26 cellular contexts compared by ENCODE assay signal in genomic region chr19:7072541-7072940, GRCh38. TPM values are rescaled to one million over a fixed set of nuclear protein-coding genes. Genes with fewer than 3 reads are reported as not detected.
DNase-seq lines count a peak whose midpoint lies in the region; ATAC-seq, FAIRE-seq and TF ChIP-seq lines count a peak whose summit lies in the region.
"Had no signal": no experiment of that assay in that cellular context is flagged by ENCODE, and none has a peak within 500 bp of the region (broad histone marks: within the 10 kb centered on the region; RNA-seq: fewer than 3 reads in every experiment).

No MANE protein-coding gene starts in this region.

- no peaks in the 10 kb centered on the region for H3F3A ChIP-seq in GM23338 (replicated peaks; ENCODE audit: low read depth)

- ATAC-seq in activated CD4-positive, alpha-beta T cell treated with anti-CD3 and anti-CD28 coated beads for 36 hours, result no peak
- ATAC-seq in GM23338 (no peak), HG03442 (IDR thresholded peaks at IDR 0.05; ENCODE audit: unreplicated experiment) (no peak), GM18520 (IDR thresholded peaks at IDR 0.05; ENCODE audit: unreplicated experiment) (no peak)
- no peak for ATAC-seq in naive thymus-derived CD8-positive, alpha-beta T cell
- ATAC-seq: body of pancreas had no signal

- H3K9me3 Mint-ChIP-seq in activated CD4-positive, alpha-beta T cell treated with anti-CD3 and anti-CD28 coated beads for 36 hours (ENCODE audit: low read depth), result peaks cover 11% of the 10 kb centered on the region
- peaks cover 45% of the 10 kb centered on the region for H3K9me3 Mint-ChIP-seq in GM23338
- peaks cover 14% of the 10 kb centered on the region for H3K9me3 Mint-ChIP-seq in astrocyte (ENCODE audit: unreplicated experiment)
- peaks cover 0 to 28% (median 3%) of the 10 kb centered on the region in 9 donors for H3K9me3 Mint-ChIP-seq in naive thymus-derived CD8-positive, alpha-beta T cell

- peaks cover 17% of the 10 kb centered on the region for H3K4me1 Mint-ChIP-seq in activated CD4-positive, alpha-beta T cell treated with anti-CD3 and anti-CD28 coated beads for 36 hours
- H3K4me1 Mint-ChIP-seq in GM23338, result no peaks in the 10 kb centered on the region; the same call in 2 of the 3 replicates
- peaks cover 5% of the 10 kb centered on the region for H3K4me1 Mint-ChIP-seq in astrocyte (ENCODE audit: low read depth, unreplicated experiment)
- peaks cover 13 to 31% (median 23%) of the 10 kb centered on the region in 4 donors for H3K4me1 Mint-ChIP-seq in naive thymus-derived CD8-positive, alpha-beta T cell

- H3K27me3 ChIP-seq in GM23338 (ENCODE audit: insufficient read depth) (no peaks in the 10 kb centered on the region), astrocyte (ENCODE audit: insufficient read depth, low read length) (no peaks in the 10 kb centered on the region)
- H3K27me3 ChIP-seq: BLaER1, body of pancreas, hepatocyte had no signal

- H3K4me3 ChIP-seq in GM23338 (no peak overlapping the region), astrocyte (ENCODE audit: insufficient read depth, low read depth, low read length) (no peak overlapping the region)
- H3K4me3 ChIP-seq: BLaER1, body of pancreas, coronary artery, hepatocyte, lung, skin epidermis had no signal

- H3K4me1 ChIP-seq in GM23338 (ENCODE audit: insufficient read depth) (no peaks in the 10 kb centered on the region), astrocyte (ENCODE audit: insufficient read depth, low read length) (peaks cover 5% of the 10 kb centered on the region)

- intact Hi-C loops in activated CD4-positive, alpha-beta T cell treated with anti-CD3 and anti-CD28 coated beads for 36 hours (cut with DNase I, micrococcal nuclease), result no loop called here

- peaks cover 65% of the 10 kb centered on the region for H3K36me3 Mint-ChIP-seq in activated CD4-positive, alpha-beta T cell treated with anti-CD3 and anti-CD28 coated beads for 36 hours (ENCODE audit: low read depth)
- H3K36me3 Mint-ChIP-seq in GM23338 (ENCODE audit: low read depth), result peaks cover 72% of the 10 kb centered on the region
- peaks cover 41% of the 10 kb centered on the region for H3K36me3 Mint-ChIP-seq in astrocyte (ENCODE audit: low read depth, unreplicated experiment)
- H3K36me3 Mint-ChIP-seq in naive thymus-derived CD8-positive, alpha-beta T cell, result peaks cover 8 to 69% (median 43%) of the 10 kb centered on the region in 3 donors

- no peaks in the 10 kb centered on the region for H3K27me3 Mint-ChIP-seq in activated CD4-positive, alpha-beta T cell treated with anti-CD3 and anti-CD28 coated beads for 36 hours
- H3K27me3 Mint-ChIP-seq in GM23338 (ENCODE audit: insufficient read depth, low read depth, poor library complexity) (peaks cover 12% of the 10 kb centered on the region), astrocyte (ENCODE audit: low read depth, unreplicated experiment) (no peaks in the 10 kb centered on the region)
- no peaks in the 10 kb centered on the region for H3K27me3 Mint-ChIP-seq in naive thymus-derived CD8-positive, alpha-beta T cell

- H3K79me2 ChIP-seq in GM23338 (replicated peaks; ENCODE audit: insufficient read depth) (peaks cover 12% of the 10 kb centered on the region; the same call in 1 of the 2 replicates), astrocyte (ENCODE audit: insufficient read depth, low read length) (peaks cover 20% of the 10 kb centered on the region)

- H3K9me2 ChIP-seq in GM23338 (ENCODE audit: insufficient read depth), result no peaks in the 10 kb centered on the region

- H3K36me3 ChIP-seq in GM23338 (ENCODE audit: insufficient read depth) (peaks cover 22% of the 10 kb centered on the region), astrocyte (ENCODE audit: insufficient read depth, low read length) (peaks cover 29% of the 10 kb centered on the region)

- peak overlapping the region; percentile 6 for H3K4me3 Mint-ChIP-seq in activated CD4-positive, alpha-beta T cell treated with anti-CD3 and anti-CD28 coated beads for 36 hours
- H3K4me3 Mint-ChIP-seq in GM23338 (peak overlapping the region; percentile 43; the same call in 1 of the 3 replicates), astrocyte (ENCODE audit: unreplicated experiment) (peak overlapping the region; percentile 36)
- H3K4me3 Mint-ChIP-seq in naive thymus-derived CD8-positive, alpha-beta T cell, result peak overlapping the region; percentile 17 to 72 (median 54)

- TF ChIP-seq CTCF in GM23338 (conservative IDR thresholded peaks at IDR 0.05; ENCODE audit: low read depth in 2 of 2) (no peak), astrocyte (IDR thresholded peaks at IDR 0.05; ENCODE audit: insufficient read depth, low read depth, low read length) (no peak)

- CTCF ChIA-PET in activated CD4-positive, alpha-beta T cell treated with anti-CD3 and anti-CD28 coated beads for 36 hours (lab: Charles Lee), result no interaction called here

- H4K20me1 ChIP-seq in GM23338 (replicated peaks; ENCODE audit: insufficient read depth) (no peaks in the 10 kb centered on the region), astrocyte (ENCODE audit: insufficient read depth, low read length) (peaks cover 4% of the 10 kb centered on the region)

- H3K27ac ChIP-seq in GM23338 (ENCODE audit: low read depth) (no peak overlapping the region), astrocyte (ENCODE audit: low read depth, low read length) (no peak overlapping the region)
- H3K27ac ChIP-seq: BLaER1, body of pancreas, coronary artery, hepatocyte, skin epidermis had no signal

- no peak for FAIRE-seq in astrocyte (lab: Jason Lieb, UNC)
- FAIRE-seq: A204.1, endothelial cell of umbilical vein, GM19239, H1, keratinocyte had no signal

- H3K9ac ChIP-seq in astrocyte (ENCODE audit: low read length), result no peak overlapping the region
- H3K9ac ChIP-seq: BLaER1 had no signal

- H2AFZ ChIP-seq in GM23338 (no peak overlapping the region), astrocyte (ENCODE audit: low read depth, low read length) (no peak overlapping the region)
- H2AFZ ChIP-seq: hepatocyte had no signal

- peaks cover 14% of the 10 kb centered on the region for H3K9me3 ChIP-seq in astrocyte (ENCODE audit: insufficient read depth, low read depth, low read length)

- DNase-seq in activated CD4-positive, alpha-beta T cell treated with anti-CD3 and anti-CD28 coated beads for 36 hours, result no peak
- no peak for DNase-seq in activated CD4-positive, alpha-beta T cell treated with anti-CD3 and anti-CD28 coated beads, Interleukin-2, amount 50 U/mL, for 48 hours
- DNase-seq in GM23338 (ENCODE audit: low spot score) (no peak), astrocyte (ENCODE audit: low read depth) (no peak), SKM-1 (lab: John Stamatoyannopoulos, UW; ENCODE audit: unreplicated experiment) (no peak)
- DNase-seq in naive thymus-derived CD8-positive, alpha-beta T cell, result no peak
- DNase-seq: body of pancreas; NCI-H1417; NCI-H526; stimulated activated CD4-positive, alpha-beta T cell treated with anti-CD3 and anti-CD28 coated beads, Interleukin-2, amount 100 ng/mL, for 48 hours; SW 1271 had no signal

- no peak overlapping the region for H3K27ac Mint-ChIP-seq in activated CD4-positive, alpha-beta T cell treated with anti-CD3 and anti-CD28 coated beads for 36 hours
- no peak overlapping the region for H3K27ac Mint-ChIP-seq in GM23338
- H3K27ac Mint-ChIP-seq in astrocyte (ENCODE audit: unreplicated experiment), result no peak overlapping the region
- peak overlapping the region in 6 of 10 donors; percentile 40 to 81 (median 68) for H3K27ac Mint-ChIP-seq in naive thymus-derived CD8-positive, alpha-beta T cell

- POLR2A ChIA-PET in activated CD4-positive, alpha-beta T cell treated with anti-CD3 and anti-CD28 coated beads for 36 hours (lab: Charles Lee), result no interaction called here
- POLR2A ChIA-PET in naive thymus-derived CD8-positive, alpha-beta T cell (lab: Charles Lee), result interaction anchor here (0.7 to 0.9 kb wide), 2 partner anchors 14 to 358 kb away, joined by 3 read pairs; no protein-coding TSS in a partner anchor

- no peak overlapping the region for H3K4me2 ChIP-seq in GM23338
- no peak overlapping the region for H3K4me2 ChIP-seq in astrocyte (ENCODE audit: low read length)
- H3K4me2 ChIP-seq: BLaER1, hepatocyte had no signal

TF ChIP-seq in GM23338, 12 proteins besides CTCF, POLR2A, EP300 and RAD21 (continues in another document):
- TF ChIP-seq CREB1 (CRISPR knock-in tag; IDR thresholded peaks at IDR 0.05; ENCODE audit: low read depth), result no peak
- TF ChIP-seq STAT1 (IDR thresholded peaks at IDR 0.05; ENCODE audit: unreplicated experiment), result no peak

RNA-seq across cellular contexts. Expression of gene ZNF557, which starts 3.0 kb away (rescaled TPM):
- 1 to 10 TPM; 8.9 to 9.6 TPM for total RNA-seq in activated CD4-positive, alpha-beta T cell treated with anti-CD3 and anti-CD28 coated beads for 36 hours
- 6.6 and 10.3 TPM in 2 replicates for total RNA-seq in GM23338 (2014; rRNA removed; shearing (Covaris generic))
- 3.7 and 4.3 TPM in 2 replicates for polyA plus RNA-seq in GM23338 (2016; fragmentation: Nextera tagmentation; extraction: Ambion mirVana)
- total RNA-seq in astrocyte, result 9.0 and 9.6 TPM in 2 replicates
- 10 to 100 TPM; 29.6 to 31.5 TPM for total RNA-seq in naive thymus-derived CD8-positive, alpha-beta T cell
- 1 to 10 TPM; 4.4 to 7.5 (median 7.4) TPM for polyA plus RNA-seq in naive thymus-derived CD8-positive, alpha-beta T cell

RNA-seq across cellular contexts. Expression of gene MBD3L3, which starts 14.1 kb away (rescaled TPM):
- not detected for total RNA-seq in activated CD4-positive, alpha-beta T cell treated with anti-CD3 and anti-CD28 coated beads for 36 hours
- not detected in 2 replicates for total RNA-seq in GM23338 (2014; rRNA removed; shearing (Covaris generic))
- polyA plus RNA-seq in GM23338 (2016; fragmentation: Nextera tagmentation; extraction: Ambion mirVana), result 0.49 TPM in 1 of 2 replicates, not detected in the other
- not detected in 2 replicates for total RNA-seq in astrocyte
- total RNA-seq in naive thymus-derived CD8-positive, alpha-beta T cell, result not detected
- not detected for polyA plus RNA-seq in naive thymus-derived CD8-positive, alpha-beta T cell
- total RNA-seq: body of pancreas, endothelial cell of umbilical vein, H1, hepatocyte, lung, pulmonary artery endothelial cell, ureter had no signal
- polyA plus RNA-seq: endothelial cell of umbilical vein, H1, hepatocyte, keratinocyte, lung, neural cell had no signal

RNA-seq across cellular contexts. Expression of gene MBD3L2, which starts 23.4 kb away (rescaled TPM):
- total RNA-seq in activated CD4-positive, alpha-beta T cell treated with anti-CD3 and anti-CD28 coated beads for 36 hours, result not detected
- total RNA-seq in GM23338 (2014; rRNA removed; shearing (Covaris generic)), result not detected in 2 replicates
- polyA plus RNA-seq in GM23338 (2016; fragmentation: Nextera tagmentation; extraction: Ambion mirVana), result not detected in 2 replicates
- total RNA-seq in astrocyte, result 0.57 TPM in 1 of 2 replicates, not detected in the other
- not detected for total RNA-seq in naive thymus-derived CD8-positive, alpha-beta T cell
- polyA plus RNA-seq in naive thymus-derived CD8-positive, alpha-beta T cell, result not detected
- total RNA-seq: body of pancreas, endothelial cell of umbilical vein, H1, hepatocyte, lung, pulmonary artery endothelial cell, ureter had no signal
- polyA plus RNA-seq: endothelial cell of umbilical vein, H1, hepatocyte, keratinocyte, lung, neural cell had no signal

RNA-seq across cellular contexts. Expression of gene MBD3L4, which starts 32.6 kb away (rescaled TPM):
- not detected for total RNA-seq in activated CD4-positive, alpha-beta T cell treated with anti-CD3 and anti-CD28 coated beads for 36 hours
- total RNA-seq in GM23338 (2014; rRNA removed; shearing (Covaris generic)), result not detected in 2 replicates
- polyA plus RNA-seq in GM23338 (2016; fragmentation: Nextera tagmentation; extraction: Ambion mirVana), result not detected in 2 replicates
- total RNA-seq in astrocyte, result not detected in 2 replicates
- total RNA-seq in naive thymus-derived CD8-positive, alpha-beta T cell, result not detected
- not detected for polyA plus RNA-seq in naive thymus-derived CD8-positive, alpha-beta T cell
- total RNA-seq: body of pancreas, endothelial cell of umbilical vein, H1, hepatocyte, lung, pulmonary artery endothelial cell, ureter had no signal
- polyA plus RNA-seq: endothelial cell of umbilical vein, H1, hepatocyte, keratinocyte, lung, neural cell had no signal

RNA-seq across cellular contexts. Expression of gene MBD3L5, which starts 42.2 kb away (rescaled TPM):
- not detected for total RNA-seq in activated CD4-positive, alpha-beta T cell treated with anti-CD3 and anti-CD28 coated beads for 36 hours
- not detected in 2 replicates for total RNA-seq in GM23338 (2014; rRNA removed; shearing (Covaris generic))
- polyA plus RNA-seq in GM23338 (2016; fragmentation: Nextera tagmentation; extraction: Ambion mirVana), result not detected in 2 replicates
- total RNA-seq in astrocyte, result not detected in 2 replicates
- not detected for total RNA-seq in naive thymus-derived CD8-positive, alpha-beta T cell
- not detected for polyA plus RNA-seq in naive thymus-derived CD8-positive, alpha-beta T cell
- total RNA-seq: body of pancreas, endothelial cell of umbilical vein, H1, hepatocyte, lung, pulmonary artery endothelial cell, ureter had no signal
- polyA plus RNA-seq: endothelial cell of umbilical vein, H1, hepatocyte, keratinocyte, lung, neural cell had no signal

Comparison
In these comparisons a context has a peak if more than half of its experiments do, and no peak if none do; other contexts are left out.
1. H3K27ac Mint-ChIP-seq: peak in naive thymus-derived CD8-positive, alpha-beta T cell (6 of 10); none in activated CD4-positive, alpha-beta T cell treated with anti-CD3 and anti-CD28 coated beads for 36 hours (single experiment), GM23338 (single experiment) and astrocyte (single experiment).
2. Peak in every context shown above with its lines, with median percentiles within 50 percentile points of each other: H3K4me3 Mint-ChIP-seq.